ENCODE assay signal across 14 cellular contexts in the genomic region with DNA sequence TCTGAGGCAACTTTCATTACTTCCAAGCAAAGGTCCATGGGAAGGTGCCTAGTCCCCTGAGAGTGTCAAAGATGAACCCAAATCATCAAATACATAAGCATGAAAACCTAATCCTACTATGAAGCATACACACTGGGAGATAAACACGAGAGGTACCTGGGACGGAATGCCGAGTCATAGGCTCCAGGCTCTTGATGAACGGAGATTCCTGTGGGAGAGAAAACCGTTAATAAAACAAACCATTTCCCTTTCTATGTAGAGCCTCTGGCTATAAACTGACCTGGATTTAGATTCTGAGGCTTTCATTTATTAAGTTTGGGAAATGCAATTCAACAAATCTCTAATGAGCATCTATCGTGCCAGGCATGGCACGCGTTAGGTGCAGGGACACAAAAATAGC.
DNase-seq lines count a peak whose midpoint lies in the region; ATAC-seq lines count a peak whose summit lies in the region.
"Had no signal": no experiment of that assay in that cellular context is flagged by ENCODE, and none has a peak within 500 bp of the region (broad histone marks: within the 10 kb centered on the region; RNA-seq: fewer than 3 reads in every experiment).

No MANE protein-coding gene starts in this region.

- in situ Hi-C loops in SK-MEL-5 (cut with HindIII; ENCODE audit: low pct_unique_long_range_greater_than_20kb, low sequenced_read_pairs) = no loop called here

- peak; percentile 68 for DNase-seq in EH (ENCODE audit: low read depth)
- DNase-seq in H4 (ENCODE audit: low spot score) = peak; percentile 9
- DNase-seq in SK-MEL-5 (ENCODE audit: low read depth, low spot score) = peak; percentile 4
- DNase-seq in GF-D8 (lab: John Stamatoyannopoulos, UW) = no peak
- DNase-seq in DMS53 (lab: John Stamatoyannopoulos, UW) = no peak
- DNase-seq: Calu3; CD4-positive, alpha-beta memory T cell; DND-41; GDM1; H7; Kasumi-1; KG1 had no signal

- no peak for ATAC-seq in GM19035 (IDR thresholded peaks at IDR 0.05; ENCODE audit: unreplicated experiment)
- ATAC-seq: A549 had no signal

Comparison
In these comparisons a context has a peak if more than half of its experiments do, and no peak if none do; other contexts are left out.
1. DNase-seq: peak in EH (single experiment), H4 (single experiment) and SK-MEL-5 (single experiment); none in GF-D8 (single experiment) and DMS53 (single experiment).